Comparison of ENCODE assay signal across 27 cellular contexts in genomic region chr11:131094828-131095227, GRCh38.
"Had no signal": no experiment of that assay in that cellular context is flagged by ENCODE, and none has a peak within 500 bp of the region (broad histone marks: within the 10 kb centered on the region; RNA-seq: fewer than 3 reads in every experiment).

No MANE protein-coding gene starts in this region.

- H3K27me3 Mint-ChIP-seq: activated CD8-positive, alpha-beta T cell treated with anti-CD3 and anti-CD28 coated beads for 36 hours; activated naive CD4-positive, alpha-beta T cell treated with anti-CD3 and anti-CD28 coated beads, Interleukin-2, amount 50 U/mL, for 24 hours; activated naive CD8-positive, alpha-beta T cell treated with anti-CD3 and anti-CD28 coated beads for 36 hours; activated naive CD8-positive, alpha-beta T cell treated with anti-CD3 and anti-CD28 coated beads, Interleukin-2, amount 50 U/mL, for 24 hours; effector memory CD8-positive, alpha-beta T cell had no signal

- H3K4me3 ChIP-seq: adrenal gland, ascending aorta had no signal

- DNase-seq: activated CD4-positive, alpha-beta T cell treated with anti-CD3 and anti-CD28 coated beads for 4 hours; activated CD4-positive, alpha-beta T cell treated with anti-CD3 and anti-CD28 coated beads, Interleukin-2, amount 50 U/mL, for 1 hour; activated CD4-positive, alpha-beta T cell treated with anti-CD3 and anti-CD28 coated beads, Interleukin-2, amount 50 U/mL, for 48 hours; activated CD4-positive, CD25-positive, alpha-beta regulatory T cell; activated CD4-positive, CD25-positive, alpha-beta regulatory T cell treated with anti-CD3 and anti-CD28 coated beads, Interleukin-2, amount 50 U/mL, for 72 hours; activated CD8-positive, alpha-beta memory T cell treated with anti-CD3 and anti-CD28 coated beads for 24 hours; activated CD8-positive, alpha-beta T cell treated with anti-CD3 and anti-CD28 coated beads for 36 hours; activated effector memory CD4-positive, alpha-beta T cell treated with anti-CD3 and anti-CD28 coated beads, Interleukin-2, amount 50 U/mL, for 16 hours; activated naive CD4-positive, alpha-beta T cell treated with anti-CD3 and anti-CD28 coated beads for 36 hours; activated naive CD8-positive, alpha-beta T cell treated with anti-CD3 and anti-CD28 coated beads for 36 hours; activated naive CD8-positive, alpha-beta T cell treated with anti-CD3 and anti-CD28 coated beads, Interleukin-2, amount 50 U/mL, for 24 hours; activated T-cell treated with anti-CD3 and anti-CD28 coated beads, Interleukin-2, amount 50 U/mL, for 4 hours; adrenal gland; amygdala; caudate nucleus; cortex of kidney; dermis blood vessel endothelial cell; effector CD4-positive, alpha-beta T cell; effector memory CD8-positive, alpha-beta T cell; erythroblast; foreskin fibroblast; hippocampal formation; T-helper 2 cell had no signal

- H3K36me3 Mint-ChIP-seq: activated naive CD4-positive, alpha-beta T cell treated with anti-CD3 and anti-CD28 coated beads, Interleukin-2, amount 50 U/mL, for 24 hours; activated naive CD8-positive, alpha-beta T cell treated with anti-CD3 and anti-CD28 coated beads for 36 hours; brain had no signal

- H3K27ac ChIP-seq: adrenal gland, ascending aorta had no signal

- H3K4me3 Mint-ChIP-seq: activated CD8-positive, alpha-beta T cell treated with anti-CD3 and anti-CD28 coated beads for 36 hours; activated naive CD4-positive, alpha-beta T cell treated with anti-CD3 and anti-CD28 coated beads for 36 hours; activated naive CD4-positive, alpha-beta T cell treated with anti-CD3 and anti-CD28 coated beads, Interleukin-2, amount 50 U/mL, for 24 hours; activated naive CD8-positive, alpha-beta T cell treated with anti-CD3 and anti-CD28 coated beads for 36 hours; activated naive CD8-positive, alpha-beta T cell treated with anti-CD3 and anti-CD28 coated beads, Interleukin-2, amount 50 U/mL, for 24 hours; activated T-cell treated with anti-CD3 and anti-CD28 coated beads, Interleukin-2, amount 50 U/mL, for 4 hours; brain; effector memory CD8-positive, alpha-beta T cell had no signal

- H3K9me3 Mint-ChIP-seq: activated CD8-positive, alpha-beta T cell treated with anti-CD3 and anti-CD28 coated beads for 36 hours; activated naive CD4-positive, alpha-beta T cell treated with anti-CD3 and anti-CD28 coated beads, Interleukin-2, amount 50 U/mL, for 24 hours; activated naive CD8-positive, alpha-beta T cell treated with anti-CD3 and anti-CD28 coated beads for 36 hours; activated naive CD8-positive, alpha-beta T cell treated with anti-CD3 and anti-CD28 coated beads, Interleukin-2, amount 50 U/mL, for 24 hours; activated T-cell treated with anti-CD3 and anti-CD28 coated beads, Interleukin-2, amount 50 U/mL, for 4 hours; activated T-helper 2 cell treated with anti-CD3 and anti-CD28 coated beads, Interferon-gamma antibody, Interleukin-2, Interleukin-4, amounts not matched to agents 10 μg/mL and 5 μg/mL and 100 μg/mL, durations not matched to agents 14 hours and 24 hours and 36 hours had no signal

- H3K4me1 Mint-ChIP-seq: activated naive CD4-positive, alpha-beta T cell treated with anti-CD3 and anti-CD28 coated beads, Interleukin-2, amount 50 U/mL, for 24 hours; activated naive CD8-positive, alpha-beta T cell treated with anti-CD3 and anti-CD28 coated beads for 36 hours; activated naive CD8-positive, alpha-beta T cell treated with anti-CD3 and anti-CD28 coated beads, Interleukin-2, amount 50 U/mL, for 24 hours had no signal

- H3K27me3 ChIP-seq: adrenal gland, ascending aorta had no signal

- H3K36me3 ChIP-seq: adrenal gland, ascending aorta had no signal

- H3K4me1 ChIP-seq: adrenal gland, ascending aorta had no signal

- H3K9me3 ChIP-seq: adrenal gland, ascending aorta had no signal

- H3K27ac Mint-ChIP-seq: activated CD8-positive, alpha-beta T cell treated with anti-CD3 and anti-CD28 coated beads for 36 hours; activated naive CD4-positive, alpha-beta T cell treated with anti-CD3 and anti-CD28 coated beads for 36 hours; activated naive CD4-positive, alpha-beta T cell treated with anti-CD3 and anti-CD28 coated beads, Interleukin-2, amount 50 U/mL, for 24 hours; activated naive CD8-positive, alpha-beta T cell treated with anti-CD3 and anti-CD28 coated beads for 36 hours; activated naive CD8-positive, alpha-beta T cell treated with anti-CD3 and anti-CD28 coated beads, Interleukin-2, amount 50 U/mL, for 24 hours; activated T-helper 2 cell treated with anti-CD3 and anti-CD28 coated beads, Interferon-gamma antibody, Interleukin-2, Interleukin-4, amounts not matched to agents 10 μg/mL and 5 μg/mL and 100 μg/mL, durations not matched to agents 14 hours and 24 hours and 36 hours; brain; effector memory CD8-positive, alpha-beta T cell had no signal

- ATAC-seq: activated CD8-positive, alpha-beta T cell treated with anti-CD3 and anti-CD28 coated beads for 36 hours; activated naive CD8-positive, alpha-beta T cell treated with anti-CD3 and anti-CD28 coated beads, Interleukin-2, amount 50 U/mL, for 24 hours; activated T-cell treated with anti-CD3 and anti-CD28 coated beads, Interleukin-2, amount 50 U/mL, for 4 hours; effector memory CD8-positive, alpha-beta T cell had no signal
